7 cellular contexts compared by ENCODE assay signal in the genomic region with DNA sequence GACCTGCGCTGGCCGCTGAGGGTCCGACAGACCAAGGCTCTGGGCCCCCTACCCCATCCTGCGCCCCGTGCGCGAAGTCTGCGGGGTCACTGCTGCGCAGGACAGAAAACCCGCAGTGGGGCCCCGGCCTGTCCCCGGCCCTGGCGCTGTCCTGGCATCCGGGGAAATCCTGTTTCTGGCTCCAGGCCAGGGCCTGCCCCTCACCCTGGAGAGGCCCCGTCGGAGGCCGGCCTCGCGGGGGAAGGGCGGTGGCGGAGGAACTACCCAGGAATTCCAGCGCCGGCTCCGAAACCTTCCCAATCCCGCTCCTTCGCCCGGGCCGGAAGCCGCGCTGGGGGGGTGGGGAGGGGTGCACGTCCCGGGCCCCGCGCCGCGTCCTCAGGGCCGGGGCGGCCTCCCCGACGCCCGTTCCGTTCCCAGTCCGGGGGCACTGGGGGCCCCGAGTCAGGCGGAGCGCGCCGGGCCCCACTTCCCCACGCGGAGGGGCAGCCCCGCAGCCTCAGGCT.
DNase-seq lines count a peak whose midpoint lies in the region; ATAC-seq, FAIRE-seq and TF ChIP-seq lines count a peak whose summit lies in the region.

No MANE protein-coding gene starts in this region.

- H3K27ac Mint-ChIP-seq in endodermal cell (peak overlapping the region; percentile 30), memory B cell (no peak overlapping the region)

- peak overlapping the region; percentile 46 for H3K4me3 Mint-ChIP-seq in endodermal cell
- no peak overlapping the region for H3K4me3 Mint-ChIP-seq in memory B cell

- H3K9me3 Mint-ChIP-seq in endodermal cell (no peaks in the 10 kb centered on the region), memory B cell (no peaks in the 10 kb centered on the region)

- H3K27ac ChIP-seq in endodermal cell (ENCODE audit: low read depth, low read length): peak overlapping the region; percentile 60

- peaks cover 47% of the 10 kb centered on the region for H3K4me1 ChIP-seq in NT2/D1 (ENCODE audit: insufficient read depth, insufficient read length)
- peaks cover 8% of the 10 kb centered on the region for H3K4me1 ChIP-seq in endodermal cell (ENCODE audit: control insufficient read depth, insufficient read depth, low read length)

- FAIRE-seq in urothelium cell line (lab: Jason Lieb, UNC): no peak

- 8 to 10% methylated on average over 2 to 51 of the region's 51 CpGs for WGBS in endodermal cell (ENCODE audit: insufficient coverage in 1 of 2, insufficient read length in 1 of 2), 2 experiments

- H3K4me1 Mint-ChIP-seq in endodermal cell (peaks cover 3% of the 10 kb centered on the region), memory B cell (peaks cover 20% of the 10 kb centered on the region)

- H3K27me3 ChIP-seq in NT2/D1 (ENCODE audit: insufficient read depth, insufficient read length) (no peaks in the 10 kb centered on the region), endodermal cell (ENCODE audit: control insufficient read depth, insufficient read depth, low read length, poor library complexity, severe bottlenecking) (no peaks in the 10 kb centered on the region)

- H3K36me3 Mint-ChIP-seq in endodermal cell (ENCODE audit: low read depth) (no peaks in the 10 kb centered on the region), memory B cell (no peaks in the 10 kb centered on the region)

- H3K9ac ChIP-seq in NT2/D1 (ENCODE audit: insufficient read length, low read depth) (peak overlapping the region; percentile 82), endodermal cell (ENCODE audit: extremely low read depth, low read length, poor library complexity, severe bottlenecking) (peak overlapping the region; percentile 73)

- H3K27me3 Mint-ChIP-seq in endodermal cell (ENCODE audit: insufficient read depth) (no peaks in the 10 kb centered on the region), memory B cell (no peaks in the 10 kb centered on the region)

- H3K36me3 ChIP-seq in NT2/D1 (ENCODE audit: insufficient read depth, insufficient read length, low read length): no peaks in the 10 kb centered on the region
- no peaks in the 10 kb centered on the region for H3K36me3 ChIP-seq in endodermal cell (ENCODE audit: control insufficient read depth, insufficient read depth, low read length)

- TF ChIP-seq CTCF in endodermal cell (conservative IDR thresholded peaks at IDR 0.05): no peak

- peak overlapping the region; percentile 39 for H3K4me3 ChIP-seq in NT2/D1 (ENCODE audit: insufficient read length, low read depth)
- H3K4me3 ChIP-seq in endodermal cell (ENCODE audit: low read length): peak overlapping the region; percentile 78

- peak; percentile 92 for DNase-seq in GM03348 (ENCODE audit: low spot score)
- DNase-seq in NT2/D1 (ENCODE audit: low read depth, low spot score): peak; percentile 64
- DNase-seq in endodermal cell: peak; percentile 93
- no peak for DNase-seq in memory B cell (ENCODE audit: low spot score in 2 of 2)
- peak; percentile 82 for DNase-seq in urothelium cell line (ENCODE audit: low spot score)
- no peak for DNase-seq in Ammon's horn (ENCODE audit: low spot score)

- no peaks in the 10 kb centered on the region for H3K9me3 ChIP-seq in NT2/D1 (ENCODE audit: insufficient read depth, low read length)
- no peaks in the 10 kb centered on the region for H3K9me3 ChIP-seq in endodermal cell (ENCODE audit: control insufficient read depth, low read length)

- peak; percentile 14 for ATAC-seq in memory B cell (ENCODE audit: low read depth)
- ATAC-seq in HG02642 (IDR thresholded peaks at IDR 0.05; ENCODE audit: poor library complexity, unreplicated experiment): no peak

Comparison
In these comparisons a context has a peak if more than half of its experiments do, and no peak if none do; other contexts are left out.
1. DNase-seq: peak in GM03348 (single experiment), NT2/D1 (single experiment), endodermal cell (single experiment) and urothelium cell line (single experiment); none in memory B cell (0 of 2) and Ammon's horn (single experiment).